In genomic region chr1:27478098-27478497, GRCh38 we compare ENCODE assay signal across 1 cellular context.
TF ChIP-seq lines count a peak whose summit lies in the region.

No MANE protein-coding gene starts in this region.

TF ChIP-seq in WTC11, 78 proteins besides CTCF, POLR2A, EP300 and RAD21 (continued from another document):
- TF ChIP-seq ZNF281 (CRISPR knock-in tag; IDR thresholded peaks at IDR 0.05) (no peak), ZNF138 (CRISPR knock-in tag; conservative IDR thresholded peaks at IDR 0.05) (no peak), IRF2 (CRISPR knock-in tag; IDR thresholded peaks at IDR 0.05; ENCODE audit: borderline replicate concordance, low read depth) (no peak), USF1 (CRISPR knock-in tag; IDR thresholded peaks at IDR 0.05) (no peak), PRDM15 (CRISPR knock-in tag; IDR thresholded peaks at IDR 0.05) (no peak)
- TF ChIP-seq, protein P1, sequence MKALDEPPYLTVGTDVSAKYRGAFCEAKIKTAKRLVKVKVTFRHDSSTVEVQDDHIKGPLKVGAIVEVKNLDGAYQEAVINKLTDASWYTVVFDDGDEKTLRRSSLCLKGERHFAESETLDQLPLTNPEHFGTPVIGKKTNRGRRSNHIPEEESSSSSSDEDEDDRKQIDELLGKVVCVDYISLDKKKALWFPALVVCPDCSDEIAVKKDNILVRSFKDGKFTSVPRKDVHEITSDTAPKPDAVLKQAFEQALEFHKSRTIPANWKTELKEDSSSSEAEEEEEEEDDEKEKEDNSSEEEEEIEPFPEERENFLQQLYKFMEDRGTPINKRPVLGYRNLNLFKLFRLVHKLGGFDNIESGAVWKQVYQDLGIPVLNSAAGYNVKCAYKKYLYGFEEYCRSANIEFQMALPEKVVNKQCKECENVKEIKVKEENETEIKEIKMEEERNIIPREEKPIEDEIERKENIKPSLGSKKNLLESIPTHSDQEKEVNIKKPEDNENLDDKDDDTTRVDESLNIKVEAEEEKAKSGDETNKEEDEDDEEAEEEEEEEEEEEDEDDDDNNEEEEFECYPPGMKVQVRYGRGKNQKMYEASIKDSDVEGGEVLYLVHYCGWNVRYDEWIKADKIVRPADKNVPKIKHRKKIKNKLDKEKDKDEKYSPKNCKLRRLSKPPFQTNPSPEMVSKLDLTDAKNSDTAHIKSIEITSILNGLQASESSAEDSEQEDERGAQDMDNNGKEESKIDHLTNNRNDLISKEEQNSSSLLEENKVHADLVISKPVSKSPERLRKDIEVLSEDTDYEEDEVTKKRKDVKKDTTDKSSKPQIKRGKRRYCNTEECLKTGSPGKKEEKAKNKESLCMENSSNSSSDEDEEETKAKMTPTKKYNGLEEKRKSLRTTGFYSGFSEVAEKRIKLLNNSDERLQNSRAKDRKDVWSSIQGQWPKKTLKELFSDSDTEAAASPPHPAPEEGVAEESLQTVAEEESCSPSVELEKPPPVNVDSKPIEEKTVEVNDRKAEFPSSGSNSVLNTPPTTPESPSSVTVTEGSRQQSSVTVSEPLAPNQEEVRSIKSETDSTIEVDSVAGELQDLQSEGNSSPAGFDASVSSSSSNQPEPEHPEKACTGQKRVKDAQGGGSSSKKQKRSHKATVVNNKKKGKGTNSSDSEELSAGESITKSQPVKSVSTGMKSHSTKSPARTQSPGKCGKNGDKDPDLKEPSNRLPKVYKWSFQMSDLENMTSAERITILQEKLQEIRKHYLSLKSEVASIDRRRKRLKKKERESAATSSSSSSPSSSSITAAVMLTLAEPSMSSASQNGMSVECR (CRISPR knock-in tag; IDR thresholded peaks at IDR 0.05; ENCODE audit: borderline replicate concordance): no peak
